9 cellular contexts compared by ENCODE assay signal in genomic region chr3:50228184-50228763, GRCh38. TPM values are rescaled to one million over a fixed set of nuclear protein-coding genes. Genes with fewer than 3 reads are reported as not detected.
DNase-seq lines count a peak whose midpoint lies in the region; ATAC-seq and TF ChIP-seq lines count a peak whose summit lies in the region.
"Not testable (repeated sequence)": the region's sequence is repeated elsewhere in the genome, so short reads cannot be mapped to it uniquely, and the experiment has no call there.
"Had no signal": no experiment of that assay in that cellular context is flagged by ENCODE, and none has a peak within 500 bp of the region (broad histone marks: within the 10 kb centered on the region; RNA-seq: fewer than 3 reads in every experiment).

No MANE protein-coding gene starts in this region.

- POLR2A ChIA-PET in activated naive CD8-positive, alpha-beta T cell treated with anti-CD3 and anti-CD28 coated beads, Interleukin-2, amount 10 ng/mL, durations not matched to agents 7 days and 5 days (lab: Charles Lee), result interaction anchor here (1.0 to 5.9 kb wide), 12 partner anchors 8 to 109 kb away, joined by 3 to 47 read pairs (median 8); partner anchors contain the start of genes GNAI2, HYAL3, IFRD2 and NAA80

- not testable (repeated sequence) for TF ChIP-seq CTCF in C4-2B (conservative IDR thresholded peaks at IDR 0.05); SU-DHL-6 (IDR thresholded peaks at IDR 0.05; ENCODE audit: insufficient read depth, low read length, poor library complexity, severe bottlenecking); endothelial cell (IDR thresholded peaks at IDR 0.05; ENCODE audit: unreplicated experiment); neural progenitor cell (IDR thresholded peaks at IDR 0.05)

- not testable (repeated sequence) for H3F3A ChIP-seq in SU-DHL-6 (ENCODE audit: insufficient read depth)
- peaks cover 14% of the 10 kb centered on the region for H3F3A ChIP-seq in neural progenitor cell (ENCODE audit: low read depth)

- not testable (repeated sequence) for H3K79me2 ChIP-seq in SU-DHL-6 (ENCODE audit: insufficient read depth, low read length); neural progenitor cell (ENCODE audit: low read depth)

- H3K9me2 ChIP-seq in SU-DHL-6 (replicated peaks; ENCODE audit: insufficient read depth, low read length), result not testable (repeated sequence)

- H3K27ac ChIP-seq in C4-2B, result peak overlapping the region; percentile 79
- peak overlapping the region; percentile 88 for H3K27ac ChIP-seq in HUES64 (ENCODE audit: low read depth, low read length)
- peak overlapping the region; percentile 77 for H3K27ac ChIP-seq in SU-DHL-6 (ENCODE audit: low read depth, low read length)
- peak overlapping the region; percentile 90 for H3K27ac ChIP-seq in neural progenitor cell
- not testable (repeated sequence) for H3K27ac ChIP-seq in subcutaneous abdominal adipose tissue (ENCODE audit: low read depth, low read length)

- H3K27me3 Mint-ChIP-seq in activated naive CD8-positive, alpha-beta T cell treated with anti-CD3 and anti-CD28 coated beads, Interleukin-2, amount 10 ng/mL, durations not matched to agents 7 days and 5 days, result peaks cover 10% of the 10 kb centered on the region
- H3K27me3 Mint-ChIP-seq in endothelial cell (ENCODE audit: unreplicated experiment), result peaks cover 18% of the 10 kb centered on the region
- H3K27me3 Mint-ChIP-seq in immature natural killer cell (ENCODE audit: low read depth in 3 of 3), result not testable (repeated sequence)
- H3K27me3 Mint-ChIP-seq in neural progenitor cell (ENCODE audit: insufficient read depth, low read depth), result peaks cover 17% of the 10 kb centered on the region

- H3K4me1 ChIP-seq in HUES64 (ENCODE audit: insufficient read depth, low read length) (peaks cover 12% of the 10 kb centered on the region), neural progenitor cell (peaks cover 33% of the 10 kb centered on the region), subcutaneous abdominal adipose tissue (ENCODE audit: control insufficient read depth in 5 of 5, insufficient read depth in 5 of 5, low read length in 5 of 5) (peaks cover 4 to 50% (median 26%) of the 10 kb centered on the region in 5 donors)

- 33% methylated on average over 15 of the region's 15 CpGs for WGBS in HUES64

- H3K4me3 ChIP-seq in HUES64 (ENCODE audit: low read length) (peak overlapping the region; percentile 86), SU-DHL-6 (ENCODE audit: insufficient read depth, low read length, poor library complexity, severe bottlenecking) (peak overlapping the region; percentile 92), neural progenitor cell (peak overlapping the region; percentile 67), subcutaneous abdominal adipose tissue (ENCODE audit: low read depth in 1 of 5, low read length in 5 of 5) (peak overlapping the region; percentile 87 to 95 (median 92))

- H4K20me1 ChIP-seq in SU-DHL-6 (ENCODE audit: low read depth, low read length); neural progenitor cell (ENCODE audit: low read depth): not testable (repeated sequence)

- H3K4me2 ChIP-seq in SU-DHL-6 (ENCODE audit: low read depth, low read length, poor library complexity, severe bottlenecking) (peak overlapping the region; percentile 96), neural progenitor cell (peak overlapping the region; percentile 92)

- H3K9me3 Mint-ChIP-seq in activated naive CD8-positive, alpha-beta T cell treated with anti-CD3 and anti-CD28 coated beads, Interleukin-2, amount 10 ng/mL, durations not matched to agents 7 days and 5 days; endothelial cell (ENCODE audit: unreplicated experiment); immature natural killer cell; neural progenitor cell: not testable (repeated sequence)

- peak overlapping the region; percentile 85 for H2AFZ ChIP-seq in SU-DHL-6 (ENCODE audit: low read depth, low read length, severe bottlenecking)
- not testable (repeated sequence) for H2AFZ ChIP-seq in neural progenitor cell (replicated peaks)

- peak overlapping the region; percentile 97 for H3K4me3 Mint-ChIP-seq in activated naive CD8-positive, alpha-beta T cell treated with anti-CD3 and anti-CD28 coated beads, Interleukin-2, amount 10 ng/mL, durations not matched to agents 7 days and 5 days
- peak overlapping the region; percentile 89 for H3K4me3 Mint-ChIP-seq in endothelial cell (ENCODE audit: unreplicated experiment)
- H3K4me3 Mint-ChIP-seq in immature natural killer cell, result peak overlapping the region; percentile 86 to 98 (median 91)
- peak overlapping the region; percentile 91 for H3K4me3 Mint-ChIP-seq in neural progenitor cell

- H3K9ac ChIP-seq in HUES64 (ENCODE audit: low read depth, low read length) (peak overlapping the region; percentile 91), SU-DHL-6 (ENCODE audit: low read length) (peak overlapping the region; percentile 83), subcutaneous abdominal adipose tissue (ENCODE audit: low read length in 5 of 5) (peak overlapping the region in 3 of 5 donors; percentile 54 to 85 (median 79))
- not testable (repeated sequence) for H3K9ac ChIP-seq in neural progenitor cell

- peaks cover 17% of the 10 kb centered on the region for H3K4me1 Mint-ChIP-seq in activated naive CD8-positive, alpha-beta T cell treated with anti-CD3 and anti-CD28 coated beads, Interleukin-2, amount 10 ng/mL, durations not matched to agents 7 days and 5 days
- H3K4me1 Mint-ChIP-seq in endothelial cell (ENCODE audit: unreplicated experiment), result peaks cover 21% of the 10 kb centered on the region
- H3K4me1 Mint-ChIP-seq in immature natural killer cell, result peaks cover 27 to 35% of the 10 kb centered on the region in 2 donors
- peaks cover 64% of the 10 kb centered on the region for H3K4me1 Mint-ChIP-seq in neural progenitor cell

- H3K9me3 ChIP-seq in HUES64 (ENCODE audit: insufficient read depth, low read depth, low read length); SU-DHL-6 (ENCODE audit: insufficient read depth, low read length); neural progenitor cell (ENCODE audit: low read depth); subcutaneous abdominal adipose tissue (ENCODE audit: control insufficient read depth in 5 of 5, low read length in 5 of 5): not testable (repeated sequence)

- H3K36me3 Mint-ChIP-seq in activated naive CD8-positive, alpha-beta T cell treated with anti-CD3 and anti-CD28 coated beads, Interleukin-2, amount 10 ng/mL, durations not matched to agents 7 days and 5 days; endothelial cell (ENCODE audit: low read depth, unreplicated experiment); immature natural killer cell; neural progenitor cell: not testable (repeated sequence)

- H3K36me3 ChIP-seq in HUES64 (ENCODE audit: insufficient read depth, low read length); SU-DHL-6 (ENCODE audit: low read length); neural progenitor cell; subcutaneous abdominal adipose tissue (ENCODE audit: control insufficient read depth in 5 of 5, insufficient read depth in 5 of 5, low read length in 5 of 5): not testable (repeated sequence)

- H3K27me3 ChIP-seq in HUES64 (ENCODE audit: insufficient read depth, low read length); SU-DHL-6 (ENCODE audit: low read length); subcutaneous abdominal adipose tissue (ENCODE audit: control insufficient read depth in 5 of 5, insufficient read depth in 4 of 5, low read length in 5 of 5): not testable (repeated sequence)
- peaks cover 16% of the 10 kb centered on the region for H3K27me3 ChIP-seq in neural progenitor cell

- ATAC-seq in activated naive CD8-positive, alpha-beta T cell treated with anti-CD3 and anti-CD28 coated beads, Interleukin-2, amount 10 ng/mL, durations not matched to agents 7 days and 5 days (ENCODE audit: low read depth), result not testable (repeated sequence)

- DNase-seq in activated naive CD8-positive, alpha-beta T cell treated with anti-CD3 and anti-CD28 coated beads, Interleukin-2, amount 10 ng/mL, durations not matched to agents 7 days and 5 days; endothelial cell (ENCODE audit: low spot score); immature natural killer cell; neural progenitor cell (ENCODE audit: low spot score): not testable (repeated sequence)

- peak overlapping the region; percentile 94 for H3K27ac Mint-ChIP-seq in activated naive CD8-positive, alpha-beta T cell treated with anti-CD3 and anti-CD28 coated beads, Interleukin-2, amount 10 ng/mL, durations not matched to agents 7 days and 5 days
- H3K27ac Mint-ChIP-seq in endothelial cell (ENCODE audit: unreplicated experiment), result peak overlapping the region; percentile 36
- H3K27ac Mint-ChIP-seq in immature natural killer cell, result peak overlapping the region; percentile 20 to 93 (median 90)
- H3K27ac Mint-ChIP-seq in neural progenitor cell, result peak overlapping the region; percentile 96

RNA-seq across cellular contexts. Expression of gene GNAI2, which starts 7.7 kb away (rescaled TPM):
- polyA plus RNA-seq in HUES64 (2013, experiment 1 of 2), result 197 TPM
- polyA plus RNA-seq in HUES64 (2013, experiment 2 of 2), result 225 TPM
- total RNA-seq in activated naive CD8-positive, alpha-beta T cell treated with anti-CD3 and anti-CD28 coated beads, Interleukin-2, amount 10 ng/mL, durations not matched to agents 7 days and 5 days, result 100 to 1,000 TPM; 435 to 448 TPM
- 771 TPM for total RNA-seq in endothelial cell (ENCODE audit: unreplicated experiment)
- polyA plus RNA-seq in immature natural killer cell, result 100 to 1,000 TPM; 550 to 903 (median 902) TPM
- 249 and 321 TPM in 2 replicates for total RNA-seq in neural progenitor cell (ENCODE audit: low replicate concordance)

RNA-seq across cellular contexts. Expression of gene SLC38A3, which starts 23.2 kb away (rescaled TPM):
- 0.60 TPM for polyA plus RNA-seq in HUES64 (2013, experiment 1 of 2)
- 0.95 TPM for polyA plus RNA-seq in HUES64 (2013, experiment 2 of 2)
- total RNA-seq in activated naive CD8-positive, alpha-beta T cell treated with anti-CD3 and anti-CD28 coated beads, Interleukin-2, amount 10 ng/mL, durations not matched to agents 7 days and 5 days, result not detected
- total RNA-seq in endothelial cell (ENCODE audit: unreplicated experiment) (0.56 TPM), neural progenitor cell (ENCODE audit: low replicate concordance) (0.17 and 0.77 TPM in 2 replicates)
- polyA plus RNA-seq in immature natural killer cell, result not detected
- total RNA-seq: left colon had no signal

RNA-seq across cellular contexts. Expression of gene GNAT1, which starts 36.9 kb away (rescaled TPM):
- not detected for polyA plus RNA-seq in HUES64 (2013, experiment 1 of 2)
- not detected for polyA plus RNA-seq in HUES64 (2013, experiment 2 of 2)
- total RNA-seq in activated naive CD8-positive, alpha-beta T cell treated with anti-CD3 and anti-CD28 coated beads, Interleukin-2, amount 10 ng/mL, durations not matched to agents 7 days and 5 days, result not detected
- total RNA-seq in endothelial cell (ENCODE audit: unreplicated experiment), result 0.59 TPM
- polyA plus RNA-seq in immature natural killer cell, result not detected
- 0.03 TPM in 1 of 2 replicates, not detected in the other for total RNA-seq in neural progenitor cell (ENCODE audit: low replicate concordance)
- total RNA-seq: left colon had no signal

RNA-seq across cellular contexts. Expression of gene SEMA3B, which starts 40.7 kb away (rescaled TPM):
- polyA plus RNA-seq in HUES64 (2013, experiment 1 of 2), result 2.8 TPM
- polyA plus RNA-seq in HUES64 (2013, experiment 2 of 2), result 3.6 TPM
- total RNA-seq in activated naive CD8-positive, alpha-beta T cell treated with anti-CD3 and anti-CD28 coated beads, Interleukin-2, amount 10 ng/mL, durations not matched to agents 7 days and 5 days, result 1 to 10 TPM in 1 of 2 experiments, under 1 TPM in 1; 0.36 to 1.0 TPM
- total RNA-seq in endothelial cell (ENCODE audit: unreplicated experiment) (1.7 TPM), neural progenitor cell (ENCODE audit: low replicate concordance) (0.80 and 8.6 TPM in 2 replicates)
- not detected for polyA plus RNA-seq in immature natural killer cell

RNA-seq across cellular contexts. Expression of gene LSMEM2, which starts 50.6 kb away (rescaled TPM):
- polyA plus RNA-seq in HUES64 (2013, experiment 1 of 2), result not detected
- 0.19 TPM for polyA plus RNA-seq in HUES64 (2013, experiment 2 of 2)
- not detected for total RNA-seq in activated naive CD8-positive, alpha-beta T cell treated with anti-CD3 and anti-CD28 coated beads, Interleukin-2, amount 10 ng/mL, durations not matched to agents 7 days and 5 days
- total RNA-seq in endothelial cell (ENCODE audit: unreplicated experiment), result 0.18 TPM
- polyA plus RNA-seq in immature natural killer cell, result not detected
- total RNA-seq in neural progenitor cell (ENCODE audit: low replicate concordance), result 0.37 TPM in 1 of 2 replicates, not detected in the other
- total RNA-seq: left colon had no signal

Comparison
In these comparisons a context has a peak if more than half of its experiments do, and no peak if none do; other contexts are left out.
1. H3K27ac Mint-ChIP-seq: peak in every context shown above with its lines; median percentile 96 in neural progenitor cell; 94 in activated naive CD8-positive, alpha-beta T cell treated with anti-CD3 and anti-CD28 coated beads, Interleukin-2, amount 10 ng/mL, durations not matched to agents 7 days and 5 days; 90 in immature natural killer cell; 36 in endothelial cell.